31 cellular contexts compared by ENCODE assay signal in the genomic region with DNA sequence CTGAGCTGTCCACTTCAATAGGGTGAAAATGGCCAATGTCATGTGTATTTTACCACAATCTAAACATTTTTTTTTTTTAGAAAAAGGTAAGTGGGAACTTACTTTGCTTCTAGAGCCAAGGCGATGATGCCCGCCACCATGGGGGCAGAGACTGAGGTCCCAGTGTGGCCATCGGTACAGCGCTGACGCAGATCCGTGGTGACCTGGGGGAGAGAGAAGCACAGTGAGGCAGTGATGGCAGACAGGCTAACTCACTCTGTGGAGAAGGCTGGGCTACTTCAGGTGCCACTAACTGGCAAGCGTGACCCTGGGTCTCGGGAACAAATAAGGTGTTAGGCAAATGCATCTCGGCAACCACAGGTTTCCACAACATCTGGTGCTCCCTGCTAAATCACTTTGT.
"Had no signal": no experiment of that assay in that cellular context is flagged by ENCODE, and none has a peak within 500 bp of the region (broad histone marks: within the 10 kb centered on the region; RNA-seq: fewer than 3 reads in every experiment).

No MANE protein-coding gene starts in this region.

- H3K9me3 ChIP-seq: left lung, lower lobe of right lung, neutrophil, right atrium auricular region, right lobe of liver, stomach, testis, thyroid gland, upper lobe of right lung had no signal

- H3K36me3 ChIP-seq: left lung, lower lobe of right lung, neural progenitor cell, neutrophil, right atrium auricular region, thyroid gland, upper lobe of right lung had no signal

- H3K27ac ChIP-seq: left lung, lower lobe of right lung, neural progenitor cell, neutrophil, parathyroid adenoma, right atrium auricular region, right lobe of liver, stomach, testis, thyroid gland, upper lobe of right lung had no signal

- ATAC-seq: left colon; left lung; natural killer cell; stimulated activated naive B cell treated with anti-CD40 and anti-IgM and Interleukin-4, amounts not matched to agents 10 μg/mL and 1 μg/mL and 100 μg/mL, for 72 hours; stimulated activated naive CD8-positive, alpha-beta T cell treated with anti-CD3 and anti-CD28 coated beads, Interleukin-15, Interleukin-2, amounts not matched to agents 100 U/mL and 50 U/mL, for 24 hours had no signal

- H3K9me3 Mint-ChIP-seq: immature natural killer cell; mesothelial cell of epicardium; natural killer cell; nephron progenitor cell; neural progenitor cell; stimulated activated naive B cell treated with anti-CD40 and anti-IgM and Interleukin-4, amounts not matched to agents 10 μg/mL and 1 μg/mL and 100 μg/mL, for 72 hours had no signal

- H3K4me1 Mint-ChIP-seq: mesothelial cell of epicardium, nephron progenitor cell had no signal

- H3K27me3 ChIP-seq: left lung, neural progenitor cell, right atrium auricular region, right lobe of liver, stomach, testis, thyroid gland, upper lobe of right lung had no signal

- H3K9ac ChIP-seq: neural progenitor cell, parathyroid adenoma had no signal

- H3K4me3 ChIP-seq: left lung, lower lobe of right lung, neural progenitor cell, right atrium auricular region, right lobe of liver, smooth muscle cell, stomach, testis, thyroid gland, upper lobe of right lung had no signal

- H3K4me1 ChIP-seq: left lung, lower lobe of right lung, neural progenitor cell, parathyroid adenoma, right atrium auricular region, stomach, testis, thyroid gland, upper lobe of right lung had no signal

- H3K4me3 Mint-ChIP-seq: immature natural killer cell; mesothelial cell of epicardium; natural killer cell; nephron progenitor cell; neural progenitor cell; stimulated activated naive B cell treated with anti-CD40 and anti-IgM and Interleukin-4, amounts not matched to agents 10 μg/mL and 1 μg/mL and 100 μg/mL, for 72 hours had no signal

- DNase-seq: hippocampal formation; immature natural killer cell; kidney; left colon; lower lobe of right lung; mammary epithelial cell; mesenchymal stem cell; naive B cell; natural killer cell; nephron progenitor cell; occipital lobe; stimulated activated CD4-positive, alpha-beta T cell treated with anti-CD3 and anti-CD28 coated beads, Interleukin-12 subunit alpha, Interleukin-12 subunit beta, amount 100 ng/mL, for 4 hours; stimulated activated CD4-positive, alpha-beta T cell treated with anti-CD3 and anti-CD28 coated beads, Interleukin-15, amount 100 ng/mL, for 24 hours; stimulated activated CD4-positive, alpha-beta T cell treated with anti-CD3 and anti-CD28 coated beads, Interleukin-2, amount 100 ng/mL, for 24 hours; stimulated activated CD4-positive, alpha-beta T cell treated with anti-CD3 and anti-CD28 coated beads, Interleukin-4, amount 100 ng/mL, for 1 hour; stimulated activated naive B cell treated with anti-CD40 and anti-IgM and Interleukin-4, amounts not matched to agents 10 μg/mL and 1 μg/mL and 100 μg/mL, for 72 hours; stimulated activated naive CD8-positive, alpha-beta T cell treated with anti-CD3 and anti-CD28 coated beads, Interleukin-15, Interleukin-2, amounts not matched to agents 100 U/mL and 50 U/mL, for 24 hours; stomach; testis; thyroid gland; trophoblast cell had no signal

- H3K4me2 ChIP-seq: neural progenitor cell, smooth muscle cell had no signal

- H3K27ac Mint-ChIP-seq: immature natural killer cell; mesothelial cell of epicardium; natural killer cell; nephron progenitor cell; neural progenitor cell; progenitor cell of endocrine pancreas; stimulated activated naive B cell treated with anti-CD40 and anti-IgM and Interleukin-4, amounts not matched to agents 10 μg/mL and 1 μg/mL and 100 μg/mL, for 72 hours had no signal

- H3K36me3 Mint-ChIP-seq: mesothelial cell of epicardium, naive B cell, natural killer cell had no signal
